1 cellular context compared by ENCODE assay signal in genomic region chr10:80164596-80164995, GRCh38.
TF ChIP-seq lines count a peak whose summit lies in the region.

No MANE protein-coding gene starts in this region.

TF ChIP-seq in endothelial cell of umbilical vein, 7 proteins besides CTCF, POLR2A, EP300 and RAD21:
- no peak for TF ChIP-seq JUN (IDR thresholded peaks at IDR 0.05; ENCODE audit: borderline replicate concordance, insufficient read depth, insufficient read length, low read depth)
- TF ChIP-seq GATA2 (IDR thresholded peaks at IDR 0.05; ENCODE audit: insufficient read depth, insufficient read length, low read depth, low read length) = no peak
- no peak for TF ChIP-seq POLR2AphosphoS5 (IDR thresholded peaks at IDR 0.05; ENCODE audit: insufficient read depth, low read depth, low read length)
- TF ChIP-seq EZH2 (IDR thresholded peaks at IDR 0.05; ENCODE audit: borderline replicate concordance, low read depth, low read length, severe bottlenecking) = no peak
- no peak for TF ChIP-seq MAX (IDR thresholded peaks at IDR 0.05; ENCODE audit: insufficient read depth, insufficient read length)
- TF ChIP-seq FOS (IDR thresholded peaks at IDR 0.05; ENCODE audit: borderline replicate concordance, insufficient read depth, low read length) = no peak
